In genomic region chr15:80778621-80778963, GRCh38 we compare ENCODE assay signal across 12 cellular contexts. TPM values are rescaled to one million over a fixed set of nuclear protein-coding genes. Genes with fewer than 3 reads are reported as not detected.
DNase-seq lines count a peak whose midpoint lies in the region; ATAC-seq and TF ChIP-seq lines count a peak whose summit lies in the region.
"Had no signal": no experiment of that assay in that cellular context is flagged by ENCODE, and none has a peak within 500 bp of the region (broad histone marks: within the 10 kb centered on the region; RNA-seq: fewer than 3 reads in every experiment).

No MANE protein-coding gene starts in this region.

- H3K4me1 ChIP-seq in parathyroid adenoma, result no peaks in the 10 kb centered on the region

- H3K4me2 ChIP-seq in parathyroid adenoma (ENCODE audit: low read length), result peak overlapping the region; percentile 76

- H3K36me3 ChIP-seq in parathyroid adenoma (ENCODE audit: control insufficient read depth, insufficient read depth, low read length), result no peaks in the 10 kb centered on the region
- H3K36me3 ChIP-seq: uterus had no signal

- POLR2A ChIA-PET in AG04450 (lab: Yijun Ruan, JAX), result interaction anchor here (0.6 to 2.2 kb wide), 15 partner anchors 10 to 323 kb away, joined by 3 to 24 read pairs (median 4); partner anchors contain the start of gene ABHD17C

- peak overlapping the region; percentile 75 for H2AFZ ChIP-seq in parathyroid adenoma

- no peak overlapping the region for H3K27ac ChIP-seq in AG04450 (ENCODE audit: low read depth, low read length)
- no peak overlapping the region for H3K27ac ChIP-seq in parathyroid adenoma
- H3K27ac ChIP-seq: uterus had no signal

- H3K9me3 ChIP-seq in AG04450 (ENCODE audit: control insufficient read depth, insufficient read depth, low read length), result peaks cover 9% of the 10 kb centered on the region
- no peaks in the 10 kb centered on the region for H3K9me3 ChIP-seq in parathyroid adenoma (ENCODE audit: control insufficient read depth, low read length)
- H3K9me3 ChIP-seq: uterus had no signal

- CTCF ChIA-PET in AG04450 (lab: Charles Lee), result interaction anchor here (0.9 to 7.0 kb wide), 16 partner anchors 14 to 323 kb away, joined by 3 to 169 read pairs (median 5); no protein-coding TSS in a partner anchor

- DNase-seq in AG04450 (ENCODE audit: low read depth, low spot score), result no peak
- DNase-seq in NCI-H226, result peak; percentile 23
- no peak for DNase-seq in epithelial cell of proximal tubule (ENCODE audit: low read depth)
- no peak for DNase-seq in HCEC 1CT
- DNase-seq in LoVo (ENCODE audit: low spot score), result no peak
- no peak for DNase-seq in NCI-H1930 (lab: John Stamatoyannopoulos, UW)
- DNase-seq: activated gamma-delta T cell; effector CD4-positive, alpha-beta T cell had no signal

- no peak for ATAC-seq in HG03571 (IDR thresholded peaks at IDR 0.05; ENCODE audit: unreplicated experiment)

- H3K9ac ChIP-seq in parathyroid adenoma, result no peak overlapping the region

- H3K4me3 ChIP-seq in AG04450 (ENCODE audit: low read depth, low read length) (peak overlapping the region; percentile 25; the same call in 1 of the 2 replicates), epithelial cell of proximal tubule (ENCODE audit: low read depth, low read length) (peak overlapping the region; percentile 61), parathyroid adenoma (ENCODE audit: low read depth, low read length) (no peak overlapping the region)

- no peaks in the 10 kb centered on the region for H3K79me2 ChIP-seq in parathyroid adenoma

- TF ChIP-seq CTCF in AG04450 (IDR thresholded peaks at IDR 0.05; ENCODE audit: low read depth, low read length) (no peak), epithelial cell of proximal tubule (conservative IDR thresholded peaks at IDR 0.05; ENCODE audit: low read depth, low read length) (no peak), parathyroid adenoma (IDR thresholded peaks at IDR 0.05) (no peak)

- H3K27me3 ChIP-seq in AG04450 (ENCODE audit: control insufficient read depth, insufficient read depth, low read length) (no peaks in the 10 kb centered on the region), parathyroid adenoma (ENCODE audit: control insufficient read depth, insufficient read depth, low read length) (no peaks in the 10 kb centered on the region)
- H3K27me3 ChIP-seq: uterus had no signal

RNA-seq across cellular contexts. Expression of gene CEMIP, which starts 0.6 kb away (rescaled TPM):
- 221 and 231 TPM in 2 replicates for polyA plus RNA-seq in AG04450 (2011; rRNA removed)
- polyA minus RNA-seq in AG04450 (2011; rRNA and poly(A)+ RNA removed), result 230 and 317 TPM in 2 replicates
- total RNA-seq in epithelial cell of proximal tubule, result 0.06 and 0.07 TPM in 2 replicates
- total RNA-seq: CD4-positive, alpha-beta T cell had no signal
